ENCODE assay signal across 1 cellular context in genomic region chr20:3406481-3407425, GRCh38.
A peak's percentile ranks its signal among the peaks of the same experiment; 100 is the strongest.
TF ChIP-seq lines count a peak whose summit lies in the region.

No MANE protein-coding gene starts in this region.

TF ChIP-seq in SK-N-SH, 30 proteins besides CTCF, POLR2A, EP300 and RAD21 (continued from another document):
- TF ChIP-seq ELF1 (IDR thresholded peaks at IDR 0.05) (no peak), SMC3 (IDR thresholded peaks at IDR 0.05; ENCODE audit: low read depth, low read length) (no peak), MEF2A (IDR thresholded peaks at IDR 0.05; ENCODE audit: borderline replicate concordance, low read depth) (no peak), TEAD4 (IDR thresholded peaks at IDR 0.05; ENCODE audit: borderline replicate concordance, insufficient read depth) (no peak), TCF12 (IDR thresholded peaks at IDR 0.05) (no peak), NFIC (IDR thresholded peaks at IDR 0.05; ENCODE audit: borderline replicate concordance) (no peak), FOSL2 (IDR thresholded peaks at IDR 0.05; ENCODE audit: borderline replicate concordance, low read depth) (no peak), FOXM1 (IDR thresholded peaks at IDR 0.05; ENCODE audit: low read depth) (no peak), SIN3A (IDR thresholded peaks at IDR 0.05; ENCODE audit: borderline replicate concordance, low read depth, low read length) (no peak), REST (IDR thresholded peaks at IDR 0.05; ENCODE audit: low read depth, low read length) (no peak), CHD2 (IDR thresholded peaks at IDR 0.05; ENCODE audit: low read length, partially characterized antibody) (no peak), FOXJ3 (CRISPR knock-in tag; IDR thresholded peaks at IDR 0.05) (no peak), POLR2AphosphoS5 (IDR thresholded peaks at IDR 0.05; ENCODE audit: low read depth, low read length) (no peak), JUND (IDR thresholded peaks at IDR 0.05) (no peak), TAF1 (IDR thresholded peaks at IDR 0.05; ENCODE audit: borderline replicate concordance, low read depth, low read length) (no peak), YY1 (IDR thresholded peaks at IDR 0.05; ENCODE audit: low read depth) (peak; percentile 81), RCOR1 (IDR thresholded peaks at IDR 0.05; ENCODE audit: low read length) (no peak), MAX (IDR thresholded peaks at IDR 0.05; ENCODE audit: low read depth) (0 out of 2 replicates have a peak, but pooled peaks have one; percentile 41), PBX3 (IDR thresholded peaks at IDR 0.05) (no peak), GATA2 (CRISPR knock-in tag; IDR thresholded peaks at IDR 0.05) (no peak), RFX5 (IDR thresholded peaks at IDR 0.05; ENCODE audit: low read length) (no peak), MXI1 (IDR thresholded peaks at IDR 0.05; ENCODE audit: low read depth, low read length) (no peak), NRF1 (IDR thresholded peaks at IDR 0.05; ENCODE audit: low read depth, low read length) (peak; percentile 23; the same call in 1 of the 2 replicates), USF1 (IDR thresholded peaks at IDR 0.05; ENCODE audit: borderline replicate concordance, low read depth) (no peak), RXRA (IDR thresholded peaks at IDR 0.05; ENCODE audit: borderline replicate concordance, low read depth) (no peak)
